In genomic region chr1:2985121-2985561, GRCh38 we compare ENCODE assay signal across 1 cellular context.
TF ChIP-seq lines count a peak whose summit lies in the region.

No MANE protein-coding gene starts in this region.

TF ChIP-seq in HEK293, 187 proteins besides CTCF, POLR2A, EP300 and RAD21 (continued from another document):
- TF ChIP-seq, protein P1, sequence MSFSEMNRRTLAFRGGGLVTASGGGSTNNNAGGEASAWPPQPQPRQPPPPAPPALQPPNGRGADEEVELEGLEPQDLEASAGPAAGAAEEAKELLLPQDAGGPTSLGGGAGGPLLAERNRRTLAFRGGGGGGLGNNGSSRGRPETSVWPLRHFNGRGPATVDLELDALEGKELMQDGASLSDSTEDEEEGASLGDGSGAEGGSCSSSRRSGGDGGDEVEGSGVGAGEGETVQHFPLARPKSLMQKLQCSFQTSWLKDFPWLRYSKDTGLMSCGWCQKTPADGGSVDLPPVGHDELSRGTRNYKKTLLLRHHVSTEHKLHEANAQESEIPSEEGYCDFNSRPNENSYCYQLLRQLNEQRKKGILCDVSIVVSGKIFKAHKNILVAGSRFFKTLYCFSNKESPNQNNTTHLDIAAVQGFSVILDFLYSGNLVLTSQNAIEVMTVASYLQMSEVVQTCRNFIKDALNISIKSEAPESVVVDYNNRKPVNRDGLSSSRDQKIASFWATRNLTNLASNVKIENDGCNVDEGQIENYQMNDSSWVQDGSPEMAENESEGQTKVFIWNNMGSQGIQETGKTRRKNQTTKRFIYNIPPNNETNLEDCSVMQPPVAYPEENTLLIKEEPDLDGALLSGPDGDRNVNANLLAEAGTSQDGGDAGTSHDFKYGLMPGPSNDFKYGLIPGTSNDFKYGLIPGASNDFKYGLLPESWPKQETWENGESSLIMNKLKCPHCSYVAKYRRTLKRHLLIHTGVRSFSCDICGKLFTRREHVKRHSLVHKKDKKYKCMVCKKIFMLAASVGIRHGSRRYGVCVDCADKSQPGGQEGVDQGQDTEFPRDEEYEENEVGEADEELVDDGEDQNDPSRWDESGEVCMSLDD (tag by site-specific recombination; IDR thresholded peaks at IDR 0.05): no peak
- no peak for TF ChIP-seq ZNF19 (tag by site-specific recombination; IDR thresholded peaks at IDR 0.05; ENCODE audit: low read depth)
- TF ChIP-seq, protein P2, sequence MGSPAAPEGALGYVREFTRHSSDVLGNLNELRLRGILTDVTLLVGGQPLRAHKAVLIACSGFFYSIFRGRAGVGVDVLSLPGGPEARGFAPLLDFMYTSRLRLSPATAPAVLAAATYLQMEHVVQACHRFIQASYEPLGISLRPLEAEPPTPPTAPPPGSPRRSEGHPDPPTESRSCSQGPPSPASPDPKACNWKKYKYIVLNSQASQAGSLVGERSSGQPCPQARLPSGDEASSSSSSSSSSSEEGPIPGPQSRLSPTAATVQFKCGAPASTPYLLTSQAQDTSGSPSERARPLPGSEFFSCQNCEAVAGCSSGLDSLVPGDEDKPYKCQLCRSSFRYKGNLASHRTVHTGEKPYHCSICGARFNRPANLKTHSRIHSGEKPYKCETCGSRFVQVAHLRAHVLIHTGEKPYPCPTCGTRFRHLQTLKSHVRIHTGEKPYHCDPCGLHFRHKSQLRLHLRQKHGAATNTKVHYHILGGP (tag by site-specific recombination; IDR thresholded peaks at IDR 0.05): no peak
- TF ChIP-seq ZNF514 (tag by site-specific recombination; IDR thresholded peaks at IDR 0.05): no peak
- TF ChIP-seq ZBTB21 (tag by site-specific recombination; IDR thresholded peaks at IDR 0.05): peak; percentile 65
- no peak for TF ChIP-seq ZSCAN30 (tag by site-specific recombination; IDR thresholded peaks at IDR 0.05)
- no peak for TF ChIP-seq ZNF561 (tag by site-specific recombination; IDR thresholded peaks at IDR 0.05; ENCODE audit: borderline replicate concordance)
- no peak for TF ChIP-seq ZNF660 (tag by site-specific recombination; IDR thresholded peaks at IDR 0.05)
- 0 out of 2 replicates have a peak, but pooled peaks have one; percentile 41 for TF ChIP-seq ZNF324 (tag by site-specific recombination; IDR thresholded peaks at IDR 0.05)
- no peak; the same call in none of the 2 replicates for TF ChIP-seq GLIS1 (tag by site-specific recombination; IDR thresholded peaks at IDR 0.05)
- TF ChIP-seq KLF7 (tag by site-specific recombination; IDR thresholded peaks at IDR 0.05; ENCODE audit: borderline replicate concordance): no peak
- TF ChIP-seq MEIS1 (CRISPR knock-in tag; IDR thresholded peaks at IDR 0.05; ENCODE audit: borderline replicate concordance): no peak
- TF ChIP-seq, protein P3, sequence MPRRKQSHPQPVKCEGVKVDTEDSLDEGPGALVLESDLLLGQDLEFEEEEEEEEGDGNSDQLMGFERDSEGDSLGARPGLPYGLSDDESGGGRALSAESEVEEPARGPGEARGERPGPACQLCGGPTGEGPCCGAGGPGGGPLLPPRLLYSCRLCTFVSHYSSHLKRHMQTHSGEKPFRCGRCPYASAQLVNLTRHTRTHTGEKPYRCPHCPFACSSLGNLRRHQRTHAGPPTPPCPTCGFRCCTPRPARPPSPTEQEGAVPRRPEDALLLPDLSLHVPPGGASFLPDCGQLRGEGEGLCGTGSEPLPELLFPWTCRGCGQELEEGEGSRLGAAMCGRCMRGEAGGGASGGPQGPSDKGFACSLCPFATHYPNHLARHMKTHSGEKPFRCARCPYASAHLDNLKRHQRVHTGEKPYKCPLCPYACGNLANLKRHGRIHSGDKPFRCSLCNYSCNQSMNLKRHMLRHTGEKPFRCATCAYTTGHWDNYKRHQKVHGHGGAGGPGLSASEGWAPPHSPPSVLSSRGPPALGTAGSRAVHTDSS (tag by site-specific recombination; IDR thresholded peaks at IDR 0.05): no peak
- TF ChIP-seq ZNF266 (tag by site-specific recombination; IDR thresholded peaks at IDR 0.05; ENCODE audit: low read depth): no peak
- no peak for TF ChIP-seq KLF9 (tag by site-specific recombination; IDR thresholded peaks at IDR 0.05; ENCODE audit: low read depth)
- TF ChIP-seq ZNF600 (tag by site-specific recombination; IDR thresholded peaks at IDR 0.05): no peak
- peak; percentile 63 for TF ChIP-seq ZIC2 (tag by site-specific recombination; IDR thresholded peaks at IDR 0.05)
- TF ChIP-seq ZNF18 (tag by site-specific recombination; IDR thresholded peaks at IDR 0.05): no peak
- peak; percentile 40; the same call in 1 of the 2 replicates for TF ChIP-seq GLIS2 (tag by site-specific recombination; IDR thresholded peaks at IDR 0.05)
- TF ChIP-seq ZNF626 (tag by site-specific recombination; IDR thresholded peaks at IDR 0.05): no peak
- no peak for TF ChIP-seq ZBTB49 (tag by site-specific recombination; IDR thresholded peaks at IDR 0.05; ENCODE audit: low read depth)
- TF ChIP-seq TSHZ1 (tag by site-specific recombination; IDR thresholded peaks at IDR 0.05; ENCODE audit: borderline replicate concordance): 0 out of 2 replicates have a peak, but pooled peaks have one; percentile 6
- TF ChIP-seq ZNF610 (tag by site-specific recombination; IDR thresholded peaks at IDR 0.05; ENCODE audit: borderline replicate concordance): no peak
- no peak for TF ChIP-seq ZNF121 (tag by site-specific recombination; IDR thresholded peaks at IDR 0.05)
- no peak for TF ChIP-seq ZNF830 (tag by site-specific recombination; IDR thresholded peaks at IDR 0.05; ENCODE audit: low read depth)
- no peak for TF ChIP-seq ZFP37 (tag by site-specific recombination; IDR thresholded peaks at IDR 0.05)
- no peak for TF ChIP-seq ZNF391 (tag by site-specific recombination; IDR thresholded peaks at IDR 0.05; ENCODE audit: borderline replicate concordance, low read depth)
- no peak for TF ChIP-seq ZNF664 (tag by site-specific recombination; IDR thresholded peaks at IDR 0.05)
- peak; percentile 70 for TF ChIP-seq PATZ1 (tag by site-specific recombination; IDR thresholded peaks at IDR 0.05)
- TF ChIP-seq PRDM4 (tag by site-specific recombination; IDR thresholded peaks at IDR 0.05): no peak
- no peak for TF ChIP-seq ZNF311 (tag by site-specific recombination; IDR thresholded peaks at IDR 0.05; ENCODE audit: borderline replicate concordance)
- no peak for TF ChIP-seq INSM2 (tag by site-specific recombination; IDR thresholded peaks at IDR 0.05)
TF ChIP-seq in HEK293: peak in this region for 12.
